In genomic region chr21:36989699-36990507, GRCh38 we compare ENCODE assay signal across 8 cellular contexts. TPM values are rescaled to one million over a fixed set of nuclear protein-coding genes. Genes with fewer than 3 reads are reported as not detected.
DNase-seq lines count a peak whose midpoint lies in the region; ATAC-seq and TF ChIP-seq lines count a peak whose summit lies in the region.

No MANE protein-coding gene starts in this region.

- H2BK120ac ChIP-seq in H9 (ENCODE audit: low read depth, low read length, poor library complexity, severe bottlenecking) = no peak overlapping the region

- peak; percentile 71 for TF ChIP-seq POLR2A in Raji (IDR thresholded peaks at IDR 0.05; ENCODE audit: insufficient read depth, low read depth, low read length)

- peak; percentile 92 for DNase-seq in GF-D8 (lab: John Stamatoyannopoulos, UW)
- peak; percentile 92 for DNase-seq in H9
- DNase-seq in activated effector memory CD4-positive, alpha-beta T cell treated with anti-CD3 and anti-CD28 coated beads, Interleukin-2, amount 50 U/mL, for 16 hours = peak; percentile 94
- peak; percentile 91 for DNase-seq in fibroblast of the aortic adventitia (ENCODE audit: low read depth)
- DNase-seq in stimulated activated naive CD8-positive, alpha-beta T cell treated with anti-CD3 and anti-CD28 coated beads, Interleukin-15, amount 100 ng/mL, for 72 hours = peak; percentile 92 to 93

- no peak overlapping the region for H2BK15ac ChIP-seq in H9 (ENCODE audit: low read depth, low read length)

- no peak overlapping the region for H2BK5ac ChIP-seq in H9 (ENCODE audit: insufficient read length, low read length)

- H3K9me3 ChIP-seq in H9 (ENCODE audit: control insufficient read depth, low read depth, low read length) (no peaks in the 10 kb centered on the region), Loucy (ENCODE audit: insufficient read depth, low read depth, low read length) (no peaks in the 10 kb centered on the region), neural cell (ENCODE audit: low read length) (no peaks in the 10 kb centered on the region)

- H4K8ac ChIP-seq in H9 (replicated peaks; ENCODE audit: insufficient read length, low read depth, low read length) = no peak overlapping the region

- ATAC-seq in stimulated activated naive CD8-positive, alpha-beta T cell treated with anti-CD3 and anti-CD28 coated beads, Interleukin-15, amount 100 ng/mL, for 72 hours = peak; percentile 91

- H3K14ac ChIP-seq in H9 (ENCODE audit: insufficient read depth, low read length) = peak overlapping the region; percentile 90

- peak overlapping the region; percentile 42 for H3K9ac ChIP-seq in H9 (ENCODE audit: extremely low read depth, insufficient read length, low read length)
- H3K9ac ChIP-seq in Loucy (ENCODE audit: low read depth, low read length, poor library complexity, severe bottlenecking) = peak overlapping the region; percentile 69
- peak overlapping the region; percentile 79 for H3K9ac ChIP-seq in neural cell (ENCODE audit: low read length)

- peak; percentile 60 for TF ChIP-seq EP300 in neural cell (conservative IDR thresholded peaks at IDR 0.05; ENCODE audit: poor library complexity, severe bottlenecking)

- peaks cover 16% of the 10 kb centered on the region for H3K27me3 Mint-ChIP-seq in H9 (ENCODE audit: low read depth)
- no peaks in the 10 kb centered on the region for H3K27me3 Mint-ChIP-seq in stimulated activated naive CD8-positive, alpha-beta T cell treated with anti-CD3 and anti-CD28 coated beads, Interleukin-15, amount 100 ng/mL, for 72 hours

- H3K27me3 ChIP-seq in H9 (ENCODE audit: insufficient read depth, low read length) (no peaks in the 10 kb centered on the region), Loucy (ENCODE audit: insufficient read depth, low read length, poor library complexity, severe bottlenecking) (no peaks in the 10 kb centered on the region), neural cell (ENCODE audit: insufficient read depth, low read depth, low read length) (no peaks in the 10 kb centered on the region)

- no peak overlapping the region for H2BK12ac ChIP-seq in H9 (ENCODE audit: insufficient read length, low read depth, low read length)

- H3K23ac ChIP-seq in H9 (ENCODE audit: insufficient read length, low read depth, low read length) = no peak overlapping the region

- H3K9me3 Mint-ChIP-seq in H9 = peaks cover 0 to 2% of the 10 kb centered on the region in 2 experiments; a peak in 1 of 5 replicates
- H3K9me3 Mint-ChIP-seq in stimulated activated naive CD8-positive, alpha-beta T cell treated with anti-CD3 and anti-CD28 coated beads, Interleukin-15, amount 100 ng/mL, for 72 hours = no peaks in the 10 kb centered on the region

- H3K79me1 ChIP-seq in H9 (ENCODE audit: insufficient read depth, low read depth, low read length, poor library complexity, severe bottlenecking) = no peaks in the 10 kb centered on the region

- H3K27ac ChIP-seq in H9 (ENCODE audit: insufficient read length, low read depth, low read length) = peak overlapping the region; percentile 40
- H3K27ac ChIP-seq in neural cell (ENCODE audit: low read length) = peak overlapping the region; percentile 77

- TF ChIP-seq RAD21 in neural cell (conservative IDR thresholded peaks at IDR 0.05) = peak; percentile 84

- H3K18ac ChIP-seq in H9 (ENCODE audit: insufficient read length, low read depth, low read length) = peak overlapping the region; percentile 93

- H2AFZ ChIP-seq in H9 (ENCODE audit: low read length) (no peak overlapping the region), Loucy (ENCODE audit: low read length) (peak overlapping the region; percentile 95), neural cell (ENCODE audit: low read depth, low read length) (peak overlapping the region; percentile 90)

- H3K9me2 ChIP-seq in Loucy (replicated peaks; ENCODE audit: low read depth, low read length) = no peaks in the 10 kb centered on the region
- no peaks in the 10 kb centered on the region for H3K9me2 ChIP-seq in neural cell (ENCODE audit: insufficient read depth, low read length)

- H4K91ac ChIP-seq in H9 (ENCODE audit: insufficient read length, low read depth, low read length) = no peak overlapping the region

- H3K4me1 Mint-ChIP-seq in H9 = peaks cover 15 to 28% of the 10 kb centered on the region in 2 experiments
- peaks cover 55% of the 10 kb centered on the region for H3K4me1 Mint-ChIP-seq in stimulated activated naive CD8-positive, alpha-beta T cell treated with anti-CD3 and anti-CD28 coated beads, Interleukin-15, amount 100 ng/mL, for 72 hours

- H4K5ac ChIP-seq in H9 (ENCODE audit: insufficient read length, low read depth, low read length) = peak overlapping the region; percentile 22

- H3K4ac ChIP-seq in H9 (ENCODE audit: low read depth, low read length) = no peak overlapping the region

- H3K23me2 ChIP-seq in H9 (ENCODE audit: insufficient read length, low read depth, low read length, poor library complexity, severe bottlenecking) = peaks cover 8% of the 10 kb centered on the region

- H3K4me3 ChIP-seq in Loucy (ENCODE audit: low read length, poor library complexity, severe bottlenecking) (peak overlapping the region; percentile 78), fibroblast of the aortic adventitia (ENCODE audit: low read depth, low read length) (peak overlapping the region; percentile 70), neural cell (ENCODE audit: low read length) (peak overlapping the region; percentile 74)

- peak overlapping the region; percentile 95 to 98 (median 95) for H3K27ac Mint-ChIP-seq in H9
- H3K27ac Mint-ChIP-seq in stimulated activated naive CD8-positive, alpha-beta T cell treated with anti-CD3 and anti-CD28 coated beads, Interleukin-15, amount 100 ng/mL, for 72 hours = peak overlapping the region; percentile 94 to 97

- no peaks in the 10 kb centered on the region for H3K36me3 Mint-ChIP-seq in H9 (ENCODE audit: insufficient read depth in 1 of 3, low read depth in 3 of 3)

- no peaks in the 10 kb centered on the region for H3K36me3 ChIP-seq in Loucy (ENCODE audit: insufficient read depth, low read length)
- H3K36me3 ChIP-seq in neural cell (ENCODE audit: insufficient read depth, low read length) = no peaks in the 10 kb centered on the region

- no peak overlapping the region for H2AK5ac ChIP-seq in H9 (ENCODE audit: insufficient read length, low read length)

- H3K56ac ChIP-seq in H9 (ENCODE audit: insufficient read length, low read depth, low read length) = no peak overlapping the region

- peak overlapping the region; percentile 68 to 89 for H3K4me3 Mint-ChIP-seq in H9
- peak overlapping the region; percentile 85 to 94 for H3K4me3 Mint-ChIP-seq in stimulated activated naive CD8-positive, alpha-beta T cell treated with anti-CD3 and anti-CD28 coated beads, Interleukin-15, amount 100 ng/mL, for 72 hours

- no peak overlapping the region for H2BK20ac ChIP-seq in H9 (ENCODE audit: low read depth, low read length, poor library complexity, severe bottlenecking)

- H3F3A ChIP-seq in Loucy (ENCODE audit: low read depth) = no peaks in the 10 kb centered on the region
- H3F3A ChIP-seq in neural cell (ENCODE audit: insufficient read depth, low read length, poor library complexity, severe bottlenecking) = peaks cover 3% of the 10 kb centered on the region

- H3T11ph ChIP-seq in H9 (ENCODE audit: low read length) = no peak overlapping the region

- H4K20me1 ChIP-seq in H9 (ENCODE audit: control insufficient read depth, insufficient read depth, insufficient read length) = no peaks in the 10 kb centered on the region
- no peaks in the 10 kb centered on the region for H4K20me1 ChIP-seq in Loucy (ENCODE audit: insufficient read depth, low read length, poor library complexity, severe bottlenecking)
- no peaks in the 10 kb centered on the region for H4K20me1 ChIP-seq in neural cell (ENCODE audit: insufficient read depth)

- WGBS in H9 (ENCODE audit: extremely low coverage, insufficient read length, low lambda C conversion rate) = no CpG with 5 or more reads among the region's 97 CpGs

- H3K4me2 ChIP-seq in H9 (ENCODE audit: insufficient read depth, insufficient read length, low read length) (peak overlapping the region; percentile 92), Loucy (ENCODE audit: low read depth, low read length, poor library complexity, severe bottlenecking) (peak overlapping the region; percentile 66), neural cell (ENCODE audit: low read length) (no peak overlapping the region)

- peak; percentile 88 for TF ChIP-seq CTCF in H9 (conservative IDR thresholded peaks at IDR 0.05)
- peak; percentile 66 for TF ChIP-seq CTCF in Loucy (conservative IDR thresholded peaks at IDR 0.05; ENCODE audit: low read length)
- peak; percentile 61 for TF ChIP-seq CTCF in fibroblast of the aortic adventitia (IDR thresholded peaks at IDR 0.05; ENCODE audit: insufficient read depth, low read length)
- peak; percentile 98 for TF ChIP-seq CTCF in neural cell (IDR thresholded peaks at IDR 0.05; ENCODE audit: poor library complexity, severe bottlenecking)

- H3K4me1 ChIP-seq in H9 (ENCODE audit: insufficient read depth, low read length) (no peaks in the 10 kb centered on the region; the same call in 1 of the 2 replicates), Loucy (ENCODE audit: insufficient read depth, low read length, poor library complexity, severe bottlenecking) (peaks cover 20% of the 10 kb centered on the region)

- H3K79me2 ChIP-seq in H9 (ENCODE audit: insufficient read depth, low read length) (no peaks in the 10 kb centered on the region), Loucy (ENCODE audit: insufficient read depth, low read length) (no peaks in the 10 kb centered on the region), neural cell (replicated peaks; ENCODE audit: insufficient read depth, low read length) (no peaks in the 10 kb centered on the region)

TF ChIP-seq in neural cell, 6 proteins besides CTCF, POLR2A, EP300 and RAD21:
- TF ChIP-seq SMC3 (conservative IDR thresholded peaks at IDR 0.05; ENCODE audit: poor library complexity) = peak; percentile 97
- TF ChIP-seq EZH2 (IDR thresholded peaks at IDR 0.05; ENCODE audit: borderline replicate concordance, insufficient read depth, low read length, poor library complexity, severe bottlenecking) = no peak
- peak; percentile 39 for TF ChIP-seq TAF1 (IDR thresholded peaks at IDR 0.05; ENCODE audit: low read depth)
- TF ChIP-seq MXI1 (conservative IDR thresholded peaks at IDR 0.05; ENCODE audit: poor library complexity, severe bottlenecking) = peak; percentile 72
TF ChIP-seq in neural cell: peak in this region for 3.

RNA-seq across cellular contexts. Expression of gene RIPPLY3, which starts 16.6 kb away (rescaled TPM):
- total RNA-seq in H9 (2021) (1.7 and 1.9 TPM in 2 replicates), fibroblast of the aortic adventitia (ENCODE audit: low replicate concordance) (not detected in 2 replicates)
- polyA plus RNA-seq in neural cell = 0.24 and 0.76 TPM in 2 replicates
- polyA minus RNA-seq in neural cell = 0.35 TPM in 1 of 2 replicates, not detected in the other

RNA-seq across cellular contexts. Expression of gene HLCS, which starts 23.4 kb away (rescaled TPM):
- 12.7 and 14.1 TPM in 2 replicates for total RNA-seq in H9 (2021)
- total RNA-seq in fibroblast of the aortic adventitia (ENCODE audit: low replicate concordance) = 27.6 and 44.3 TPM in 2 replicates
- 11.5 and 12.1 TPM in 2 replicates for polyA plus RNA-seq in neural cell
- 30.7 and 41.8 TPM in 2 replicates for polyA minus RNA-seq in neural cell

Comparison
In these comparisons a context has a peak if more than half of its experiments do, and no peak if none do; other contexts are left out.
1. Peak in every context shown above with its lines: DNase-seq, ATAC-seq, H3K4me3 ChIP-seq and H3K27ac ChIP-seq.